ENCODE assay signal across 1 cellular context in genomic region chr10:3805227-3805790, GRCh38.
TF ChIP-seq lines count a peak whose summit lies in the region.

No MANE protein-coding gene starts in this region.

TF ChIP-seq in GM23338, 12 proteins besides CTCF, POLR2A, EP300 and RAD21 (continued from another document):
- TF ChIP-seq, protein P1, sequence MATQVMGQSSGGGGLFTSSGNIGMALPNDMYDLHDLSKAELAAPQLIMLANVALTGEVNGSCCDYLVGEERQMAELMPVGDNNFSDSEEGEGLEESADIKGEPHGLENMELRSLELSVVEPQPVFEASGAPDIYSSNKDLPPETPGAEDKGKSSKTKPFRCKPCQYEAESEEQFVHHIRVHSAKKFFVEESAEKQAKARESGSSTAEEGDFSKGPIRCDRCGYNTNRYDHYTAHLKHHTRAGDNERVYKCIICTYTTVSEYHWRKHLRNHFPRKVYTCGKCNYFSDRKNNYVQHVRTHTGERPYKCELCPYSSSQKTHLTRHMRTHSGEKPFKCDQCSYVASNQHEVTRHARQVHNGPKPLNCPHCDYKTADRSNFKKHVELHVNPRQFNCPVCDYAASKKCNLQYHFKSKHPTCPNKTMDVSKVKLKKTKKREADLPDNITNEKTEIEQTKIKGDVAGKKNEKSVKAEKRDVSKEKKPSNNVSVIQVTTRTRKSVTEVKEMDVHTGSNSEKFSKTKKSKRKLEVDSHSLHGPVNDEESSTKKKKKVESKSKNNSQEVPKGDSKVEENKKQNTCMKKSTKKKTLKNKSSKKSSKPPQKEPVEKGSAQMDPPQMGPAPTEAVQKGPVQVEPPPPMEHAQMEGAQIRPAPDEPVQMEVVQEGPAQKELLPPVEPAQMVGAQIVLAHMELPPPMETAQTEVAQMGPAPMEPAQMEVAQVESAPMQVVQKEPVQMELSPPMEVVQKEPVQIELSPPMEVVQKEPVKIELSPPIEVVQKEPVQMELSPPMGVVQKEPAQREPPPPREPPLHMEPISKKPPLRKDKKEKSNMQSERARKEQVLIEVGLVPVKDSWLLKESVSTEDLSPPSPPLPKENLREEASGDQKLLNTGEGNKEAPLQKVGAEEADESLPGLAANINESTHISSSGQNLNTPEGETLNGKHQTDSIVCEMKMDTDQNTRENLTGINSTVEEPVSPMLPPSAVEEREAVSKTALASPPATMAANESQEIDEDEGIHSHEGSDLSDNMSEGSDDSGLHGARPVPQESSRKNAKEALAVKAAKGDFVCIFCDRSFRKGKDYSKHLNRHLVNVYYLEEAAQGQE (IDR thresholded peaks at IDR 0.05; ENCODE audit: unreplicated experiment), result no peak
- TF ChIP-seq JUNB (IDR thresholded peaks at IDR 0.05; ENCODE audit: unreplicated experiment) (no peak), ZNF114 (CRISPR knock-in tag; IDR thresholded peaks at IDR 0.05) (no peak), EZH2phosphoT487 (IDR thresholded peaks at IDR 0.05; ENCODE audit: unreplicated experiment) (no peak), POLR2AphosphoS5 (IDR thresholded peaks at IDR 0.05; ENCODE audit: low read depth) (no peak), ZNF331 (CRISPR knock-in tag; IDR thresholded peaks at IDR 0.05; ENCODE audit: low read depth) (no peak), EZH2 (IDR thresholded peaks at IDR 0.05; ENCODE audit: low read depth, unreplicated experiment) (no peak), ETS1 (IDR thresholded peaks at IDR 0.05) (no peak), CREB1 (CRISPR knock-in tag; IDR thresholded peaks at IDR 0.05; ENCODE audit: low read depth) (no peak)
TF ChIP-seq in GM23338: peak in this region for 0.
